Comparison of ENCODE assay signal across 1 cellular context in the genomic region with DNA sequence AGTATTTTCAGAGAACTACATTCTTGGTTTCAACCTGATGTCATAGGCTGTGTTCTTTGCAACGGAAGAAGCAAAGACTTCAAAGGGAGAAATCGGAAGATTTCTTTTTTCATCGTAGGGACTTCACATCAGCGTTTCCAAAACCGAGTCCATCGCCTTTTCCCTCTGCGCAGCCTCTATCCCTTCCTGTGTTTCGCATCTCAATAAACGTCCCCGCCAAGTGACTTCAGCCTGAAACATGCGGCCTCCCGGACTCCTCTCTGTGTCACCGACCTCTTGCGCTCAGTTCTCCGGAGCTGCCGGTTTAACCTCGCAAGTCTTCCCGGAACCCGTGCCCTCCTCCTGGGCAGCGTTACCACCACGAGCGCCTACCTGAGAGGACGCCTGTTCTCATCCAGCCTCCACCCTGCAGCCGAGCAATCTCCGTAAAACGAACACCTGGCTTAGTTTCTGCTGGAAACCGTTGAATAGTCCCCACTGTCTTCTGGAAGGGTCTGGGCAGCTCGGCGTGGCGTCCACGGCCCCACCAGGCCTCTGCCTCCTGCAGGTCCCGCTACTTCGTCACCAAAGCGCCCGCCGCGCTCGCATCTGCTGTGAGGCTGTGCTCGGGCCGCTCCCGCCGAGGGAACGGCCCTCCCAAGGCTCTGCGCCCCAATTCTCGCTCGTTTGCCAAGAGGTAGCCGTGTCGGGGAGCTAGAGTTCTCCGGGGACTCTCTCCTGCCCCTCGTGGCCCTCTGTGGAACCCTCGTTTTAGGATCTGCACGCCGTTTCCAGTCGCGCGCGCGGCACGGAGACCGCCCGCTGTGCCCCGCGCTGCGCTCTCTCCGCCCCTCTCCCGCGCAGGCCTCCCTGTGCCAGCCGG.
TF ChIP-seq lines count a peak whose summit lies in the region.

Gene GLB1L3, plus strand, starts transcription at position 846 of the 862 bp plus-strand sequence. CDS start 362 bp downstream, outside the sequence.

TF ChIP-seq in HCT116, 20 proteins besides CTCF, POLR2A, EP300 and RAD21 (continued from another document):
- TF ChIP-seq, protein P1, sequence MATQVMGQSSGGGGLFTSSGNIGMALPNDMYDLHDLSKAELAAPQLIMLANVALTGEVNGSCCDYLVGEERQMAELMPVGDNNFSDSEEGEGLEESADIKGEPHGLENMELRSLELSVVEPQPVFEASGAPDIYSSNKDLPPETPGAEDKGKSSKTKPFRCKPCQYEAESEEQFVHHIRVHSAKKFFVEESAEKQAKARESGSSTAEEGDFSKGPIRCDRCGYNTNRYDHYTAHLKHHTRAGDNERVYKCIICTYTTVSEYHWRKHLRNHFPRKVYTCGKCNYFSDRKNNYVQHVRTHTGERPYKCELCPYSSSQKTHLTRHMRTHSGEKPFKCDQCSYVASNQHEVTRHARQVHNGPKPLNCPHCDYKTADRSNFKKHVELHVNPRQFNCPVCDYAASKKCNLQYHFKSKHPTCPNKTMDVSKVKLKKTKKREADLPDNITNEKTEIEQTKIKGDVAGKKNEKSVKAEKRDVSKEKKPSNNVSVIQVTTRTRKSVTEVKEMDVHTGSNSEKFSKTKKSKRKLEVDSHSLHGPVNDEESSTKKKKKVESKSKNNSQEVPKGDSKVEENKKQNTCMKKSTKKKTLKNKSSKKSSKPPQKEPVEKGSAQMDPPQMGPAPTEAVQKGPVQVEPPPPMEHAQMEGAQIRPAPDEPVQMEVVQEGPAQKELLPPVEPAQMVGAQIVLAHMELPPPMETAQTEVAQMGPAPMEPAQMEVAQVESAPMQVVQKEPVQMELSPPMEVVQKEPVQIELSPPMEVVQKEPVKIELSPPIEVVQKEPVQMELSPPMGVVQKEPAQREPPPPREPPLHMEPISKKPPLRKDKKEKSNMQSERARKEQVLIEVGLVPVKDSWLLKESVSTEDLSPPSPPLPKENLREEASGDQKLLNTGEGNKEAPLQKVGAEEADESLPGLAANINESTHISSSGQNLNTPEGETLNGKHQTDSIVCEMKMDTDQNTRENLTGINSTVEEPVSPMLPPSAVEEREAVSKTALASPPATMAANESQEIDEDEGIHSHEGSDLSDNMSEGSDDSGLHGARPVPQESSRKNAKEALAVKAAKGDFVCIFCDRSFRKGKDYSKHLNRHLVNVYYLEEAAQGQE (IDR thresholded peaks at IDR 0.05; ENCODE audit: low read depth): no peak
- TF ChIP-seq, protein P2, sequence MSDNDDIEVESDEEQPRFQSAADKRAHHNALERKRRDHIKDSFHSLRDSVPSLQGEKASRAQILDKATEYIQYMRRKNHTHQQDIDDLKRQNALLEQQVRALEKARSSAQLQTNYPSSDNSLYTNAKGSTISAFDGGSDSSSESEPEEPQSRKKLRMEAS (IDR thresholded peaks at IDR 0.05): no peak
